Comparison of ENCODE assay signal across 31 cellular contexts in the genomic region with DNA sequence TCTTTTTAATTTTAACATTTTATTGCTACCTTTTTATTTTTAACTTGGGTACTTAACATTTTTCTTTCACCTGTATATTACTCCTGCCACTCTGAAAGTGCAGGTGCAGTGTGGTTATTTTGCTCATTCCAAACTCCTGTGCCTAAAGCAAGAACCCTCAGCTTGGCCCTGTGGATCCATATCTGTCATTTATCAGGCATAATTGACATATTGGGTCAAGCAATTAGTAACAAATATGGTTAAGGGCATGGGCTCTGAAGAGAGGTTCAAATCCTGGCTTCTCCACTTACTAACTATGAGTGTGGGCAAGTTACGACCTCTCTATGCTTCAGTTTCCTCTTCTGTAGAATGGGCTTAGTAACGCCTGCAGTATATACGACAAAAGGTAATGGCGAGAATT. TPM values are rescaled to one million over a fixed set of nuclear protein-coding genes. Genes with fewer than 3 reads are reported as not detected.
DNase-seq lines count a peak whose midpoint lies in the region; TF ChIP-seq lines count a peak whose summit lies in the region.
"Had no signal": no experiment of that assay in that cellular context is flagged by ENCODE, and none has a peak within 500 bp of the region (broad histone marks: within the 10 kb centered on the region; RNA-seq: fewer than 3 reads in every experiment).

No MANE protein-coding gene starts in this region.

- no peak for TF ChIP-seq CTCF in HEK293 (tag by site-specific recombination; IDR thresholded peaks at IDR 0.05)

- no peak for DNase-seq in activated naive CD4-positive, alpha-beta T cell (lab: John Stamatoyannopoulos, UW)
- DNase-seq in dermis blood vessel endothelial cell: no peak
- DNase-seq: 8988T; ACHN; AML-193; BE2C; C1 segment of cervical spinal cord; Caco-2; Calu3; CD4-positive, alpha-beta memory T cell; CD4-positive, alpha-beta T cell; CD4-positive, CD25-positive, alpha-beta regulatory T cell; CD8-positive, alpha-beta memory T cell; CD8-positive, alpha-beta T cell; COR-L47; DMS 273 treated with DMSO at 0.1 percent for 48 hours; DMS153; DMS53; DMS79; DMS79 treated with DMSO at 0.1 percent for 48 hours; DND-41; EL had no signal

- no peak overlapping the region for H3K27ac ChIP-seq in HEK293 (ENCODE audit: extremely low read depth, low read depth, low read length)
- H3K27ac ChIP-seq: 22Rv1; A549; BLaER1; BLaER1 treated with 17β-estradiol and CSF1 and Interleukin-3, amounts not matched to agents 10 nM and 100 nM; C4-2B had no signal

- POLR2A ChIA-PET in HEK293 (lab: Yijun Ruan, JAX): no interaction called here

- no peaks in the 10 kb centered on the region for H3K4me1 Mint-ChIP-seq in activated naive CD4-positive, alpha-beta T cell treated with anti-CD3 and anti-CD28 coated beads, Interleukin-2, amount 50 U/mL, for 24 hours
- H3K4me1 Mint-ChIP-seq: CD4-positive, alpha-beta memory T cell; CD4-positive, CD25-positive, alpha-beta regulatory T cell; CD8-positive, alpha-beta memory T cell had no signal

- no peak overlapping the region for H3K4me3 ChIP-seq in HEK293 (ENCODE audit: low read depth, low read length)
- H3K4me3 ChIP-seq: A549; BLaER1; BLaER1 treated with 17β-estradiol and CSF1 and Interleukin-3, amounts not matched to agents 10 nM and 100 nM had no signal

- no peaks in the 10 kb centered on the region for H3K9me3 Mint-ChIP-seq in activated naive CD4-positive, alpha-beta T cell treated with anti-CD3 and anti-CD28 coated beads, Interleukin-2, amount 50 U/mL, for 24 hours
- H3K9me3 Mint-ChIP-seq: CD4-positive, alpha-beta memory T cell; CD4-positive, alpha-beta T cell; CD8-positive, alpha-beta T cell had no signal

- peaks cover 14% of the 10 kb centered on the region for H3K27me3 Mint-ChIP-seq in activated naive CD4-positive, alpha-beta T cell treated with anti-CD3 and anti-CD28 coated beads, Interleukin-2, amount 50 U/mL, for 24 hours

- no peak overlapping the region for H3K4me3 Mint-ChIP-seq in activated naive CD4-positive, alpha-beta T cell treated with anti-CD3 and anti-CD28 coated beads, Interleukin-2, amount 50 U/mL, for 24 hours
- H3K4me3 Mint-ChIP-seq: B cell; CD14-positive monocyte; CD4-positive, alpha-beta memory T cell; CD4-positive, alpha-beta T cell; CD4-positive, CD25-positive, alpha-beta regulatory T cell; CD8-positive, alpha-beta memory T cell; CD8-positive, alpha-beta T cell had no signal

- H3K27ac Mint-ChIP-seq in activated naive CD4-positive, alpha-beta T cell treated with anti-CD3 and anti-CD28 coated beads, Interleukin-2, amount 50 U/mL, for 24 hours: peak overlapping the region; percentile 37
- H3K27ac Mint-ChIP-seq: B cell; CD4-positive, alpha-beta memory T cell; CD4-positive, alpha-beta T cell; CD4-positive, CD25-positive, alpha-beta regulatory T cell; CD8-positive, alpha-beta memory T cell; CD8-positive, alpha-beta T cell had no signal

- H3K36me3 Mint-ChIP-seq in activated naive CD4-positive, alpha-beta T cell treated with anti-CD3 and anti-CD28 coated beads, Interleukin-2, amount 50 U/mL, for 24 hours: no peaks in the 10 kb centered on the region
- H3K36me3 Mint-ChIP-seq: CD14-positive monocyte; CD4-positive, CD25-positive, alpha-beta regulatory T cell; CD8-positive, alpha-beta T cell had no signal

- peaks cover 5% of the 10 kb centered on the region for H3K4me1 ChIP-seq in HEK293 (ENCODE audit: control insufficient read depth, insufficient read depth, low read length)

- no peaks in the 10 kb centered on the region for H3K36me3 ChIP-seq in HEK293 (ENCODE audit: control insufficient read depth in 2 of 2, insufficient read depth in 1 of 2, low read length in 2 of 2)
- H3K36me3 ChIP-seq: BE2C; BLaER1; BLaER1 treated with 17β-estradiol and CSF1 and Interleukin-3, amounts not matched to agents 10 nM and 100 nM had no signal

- CTCF ChIA-PET in HEK293 (lab: Yijun Ruan, JAX): interaction anchor here (1.3 to 3.7 kb wide), 4 partner anchors 13 to 24 kb away, joined by 3 to 19 read pairs (median 10); no protein-coding TSS in a partner anchor

- H3K9me3 ChIP-seq in HEK293 (ENCODE audit: control insufficient read depth, insufficient read depth, low read depth, low read length): no peaks in the 10 kb centered on the region
- H3K9me3 ChIP-seq: A549; BE2C; BLaER1; BLaER1 treated with 17β-estradiol and CSF1 and Interleukin-3, amounts not matched to agents 10 nM and 100 nM; Caco-2 had no signal

TF ChIP-seq in HEK293, 187 proteins besides CTCF, POLR2A, EP300 and RAD21:
- no peak for TF ChIP-seq ZFHX2 (tag by site-specific recombination; conservative IDR thresholded peaks at IDR 0.05)
- peak; percentile 91 for TF ChIP-seq ZNF558 (tag by site-specific recombination; IDR thresholded peaks at IDR 0.05)
TF ChIP-seq in HEK293: peak in this region for 1.

RNA-seq across cellular contexts. Expression of a gene that starts 9.8 kb away (rescaled TPM):
- 61.2 and 75.9 TPM in 2 replicates for total RNA-seq in dermis blood vessel endothelial cell
